In genomic region chr7:138875794-138876193, GRCh38 we compare ENCODE assay signal across 10 cellular contexts.
DNase-seq lines count a peak whose midpoint lies in the region; ATAC-seq and TF ChIP-seq lines count a peak whose summit lies in the region.
"Had no signal": no experiment of that assay in that cellular context is flagged by ENCODE, and none has a peak within 500 bp of the region (broad histone marks: within the 10 kb centered on the region; RNA-seq: fewer than 3 reads in every experiment).

No MANE protein-coding gene starts in this region.

- no peak for TF ChIP-seq POLR2A in body of pancreas (IDR thresholded peaks at IDR 0.05)

- H2AFZ ChIP-seq in DND-41 (ENCODE audit: low read depth, low read length): no peak overlapping the region

- WGBS in body of pancreas, 2 donors: 83 to 95% methylated on average over 9 of the region's 9 CpGs

- H3K27ac Mint-ChIP-seq in T-helper 2 cell treated with Interferon-gamma antibody and Interleukin-4, amounts not matched to agents 5 μg/mL and 100 μg/mL, for 36 hours: peak overlapping the region; percentile 78
- no peak overlapping the region for H3K27ac Mint-ChIP-seq in activated naive CD4-positive, alpha-beta T cell treated with anti-CD3 and anti-CD28 coated beads, Interleukin-2, amount 50 U/mL, for 72 hours

- no peak overlapping the region for H3K4me3 ChIP-seq in DND-41 (ENCODE audit: low read depth in 1 of 2, low read length in 2 of 2)
- no peak overlapping the region for H3K4me3 ChIP-seq in body of pancreas
- H3K4me3 ChIP-seq in dorsolateral prefrontal cortex: no peak overlapping the region
- H3K4me3 ChIP-seq: SK-N-MC had no signal

- H3K4me1 ChIP-seq in DND-41 (ENCODE audit: insufficient read depth, low read length) (peaks cover 18% of the 10 kb centered on the region), body of pancreas (no peaks in the 10 kb centered on the region)

- H3K79me2 ChIP-seq in DND-41 (ENCODE audit: insufficient read depth, low read length): no peaks in the 10 kb centered on the region

- peaks cover 4% of the 10 kb centered on the region for H3K27me3 Mint-ChIP-seq in T-helper 2 cell treated with Interferon-gamma antibody and Interleukin-4, amounts not matched to agents 5 μg/mL and 100 μg/mL, for 36 hours (ENCODE audit: low read depth)

- DNase-seq in DND-41: peak; percentile 80
- DNase-seq in T-helper 2 cell treated with Interferon-gamma antibody and Interleukin-4, amounts not matched to agents 5 μg/mL and 100 μg/mL, for 36 hours (ENCODE audit: low spot score): peak; percentile 83
- peak; percentile 55 to 66 for DNase-seq in activated naive CD4-positive, alpha-beta T cell treated with anti-CD3 and anti-CD28 coated beads, Interleukin-2, amount 50 U/mL, for 72 hours (ENCODE audit: low spot score in 2 of 2)
- peak; percentile 21 to 36 for DNase-seq in stimulated activated CD4-positive, alpha-beta T cell treated with anti-CD3 and anti-CD28 coated beads, Interleukin-12 subunit alpha, Interleukin-12 subunit beta, amount 100 ng/mL, for 24 hours (ENCODE audit: low read depth in 2 of 2)
- no peak for DNase-seq in body of pancreas
- DNase-seq in cerebellar cortex (ENCODE audit: low spot score): no peak
- DNase-seq in NCI-H446 treated with DMSO at 0.1 percent for 48 hours (lab: John Stamatoyannopoulos, UW): no peak
- no peak for DNase-seq in dorsolateral prefrontal cortex
- DNase-seq: DMS53 had no signal

- TF ChIP-seq CTCF in DND-41 (IDR thresholded peaks at IDR 0.05; ENCODE audit: borderline replicate concordance, extremely low read depth, low read length, poor library complexity, severe bottlenecking): no peak
- TF ChIP-seq CTCF in body of pancreas (IDR thresholded peaks at IDR 0.05): no peak
- TF ChIP-seq CTCF in dorsolateral prefrontal cortex (IDR thresholded peaks at IDR 0.05 in 54 of 56, conservative IDR thresholded peaks at IDR 0.05 in 2 of 56; ENCODE audit: low read depth in 1 of 56, partially characterized antibody in 56 of 56): no peak

- H3K36me3 Mint-ChIP-seq in T-helper 2 cell treated with Interferon-gamma antibody and Interleukin-4, amounts not matched to agents 5 μg/mL and 100 μg/mL, for 36 hours (ENCODE audit: low read depth): no peaks in the 10 kb centered on the region
- H3K36me3 Mint-ChIP-seq in activated naive CD4-positive, alpha-beta T cell treated with anti-CD3 and anti-CD28 coated beads, Interleukin-2, amount 50 U/mL, for 72 hours: no peaks in the 10 kb centered on the region

- H3K4me3 Mint-ChIP-seq in T-helper 2 cell treated with Interferon-gamma antibody and Interleukin-4, amounts not matched to agents 5 μg/mL and 100 μg/mL, for 36 hours: peak overlapping the region; percentile 29

- H3K9me3 Mint-ChIP-seq in T-helper 2 cell treated with Interferon-gamma antibody and Interleukin-4, amounts not matched to agents 5 μg/mL and 100 μg/mL, for 36 hours: no peaks in the 10 kb centered on the region
- no peaks in the 10 kb centered on the region for H3K9me3 Mint-ChIP-seq in activated naive CD4-positive, alpha-beta T cell treated with anti-CD3 and anti-CD28 coated beads, Interleukin-2, amount 50 U/mL, for 72 hours

- H4K20me1 ChIP-seq in DND-41 (ENCODE audit: insufficient read depth, low read length): no peaks in the 10 kb centered on the region

- no peak overlapping the region for H3K4me2 ChIP-seq in DND-41 (ENCODE audit: insufficient read depth, low read length)

- no peaks in the 10 kb centered on the region for H3K9me3 ChIP-seq in DND-41 (ENCODE audit: insufficient read depth, low read length, severe bottlenecking)
- no peaks in the 10 kb centered on the region for H3K9me3 ChIP-seq in body of pancreas

- peak; percentile 98 for ATAC-seq in DND-41 (ENCODE audit: insufficient read depth, low read depth)
- peak; percentile 99 for ATAC-seq in activated naive CD4-positive, alpha-beta T cell treated with anti-CD3 and anti-CD28 coated beads, Interleukin-2, amount 50 U/mL, for 72 hours
- no peak for ATAC-seq in body of pancreas

- peaks cover 21% of the 10 kb centered on the region for H3K4me1 Mint-ChIP-seq in T-helper 2 cell treated with Interferon-gamma antibody and Interleukin-4, amounts not matched to agents 5 μg/mL and 100 μg/mL, for 36 hours (ENCODE audit: low read depth)

- intact Hi-C loops in body of pancreas (cut with DNase I): no loop called here
- intact Hi-C loops in dorsolateral prefrontal cortex (cut with DNase I): no loop called here

- H3K27me3 ChIP-seq in DND-41 (ENCODE audit: insufficient read depth, low read length, poor library complexity) (no peaks in the 10 kb centered on the region), body of pancreas (no peaks in the 10 kb centered on the region), dorsolateral prefrontal cortex (no peaks in the 10 kb centered on the region)

- H3K9ac ChIP-seq in DND-41 (ENCODE audit: low read depth, low read length): no peak overlapping the region

- H3K27ac ChIP-seq in DND-41 (ENCODE audit: low read length) (peak overlapping the region; percentile 29; the same call in 1 of the 2 replicates), body of pancreas (no peak overlapping the region), dorsolateral prefrontal cortex (no peak overlapping the region)
- H3K27ac ChIP-seq: SK-N-MC had no signal

- H3K36me3 ChIP-seq in DND-41 (ENCODE audit: insufficient read depth, low read length) (no peaks in the 10 kb centered on the region), body of pancreas (replicated peaks in 1 of 2; ENCODE audit: insufficient read depth in 1 of 2, low read depth in 2 of 2) (peaks cover 0 to 1% of the 10 kb centered on the region in 2 donors)

Comparison
In these comparisons a context has a peak if more than half of its experiments do, and no peak if none do; other contexts are left out.
1. DNase-seq: peak in DND-41 (single experiment), T-helper 2 cell treated with Interferon-gamma antibody and Interleukin-4, amounts not matched to agents 5 μg/mL and 100 μg/mL, for 36 hours (single experiment), activated naive CD4-positive, alpha-beta T cell treated with anti-CD3 and anti-CD28 coated beads, Interleukin-2, amount 50 U/mL, for 72 hours (2 of 2) and stimulated activated CD4-positive, alpha-beta T cell treated with anti-CD3 and anti-CD28 coated beads, Interleukin-12 subunit alpha, Interleukin-12 subunit beta, amount 100 ng/mL, for 24 hours (2 of 2); none in body of pancreas (0 of 4), cerebellar cortex (single experiment), NCI-H446 treated with DMSO at 0.1 percent for 48 hours (single experiment) and dorsolateral prefrontal cortex (0 of 10).